ENCODE assay signal across 2 cellular contexts in the genomic region with DNA sequence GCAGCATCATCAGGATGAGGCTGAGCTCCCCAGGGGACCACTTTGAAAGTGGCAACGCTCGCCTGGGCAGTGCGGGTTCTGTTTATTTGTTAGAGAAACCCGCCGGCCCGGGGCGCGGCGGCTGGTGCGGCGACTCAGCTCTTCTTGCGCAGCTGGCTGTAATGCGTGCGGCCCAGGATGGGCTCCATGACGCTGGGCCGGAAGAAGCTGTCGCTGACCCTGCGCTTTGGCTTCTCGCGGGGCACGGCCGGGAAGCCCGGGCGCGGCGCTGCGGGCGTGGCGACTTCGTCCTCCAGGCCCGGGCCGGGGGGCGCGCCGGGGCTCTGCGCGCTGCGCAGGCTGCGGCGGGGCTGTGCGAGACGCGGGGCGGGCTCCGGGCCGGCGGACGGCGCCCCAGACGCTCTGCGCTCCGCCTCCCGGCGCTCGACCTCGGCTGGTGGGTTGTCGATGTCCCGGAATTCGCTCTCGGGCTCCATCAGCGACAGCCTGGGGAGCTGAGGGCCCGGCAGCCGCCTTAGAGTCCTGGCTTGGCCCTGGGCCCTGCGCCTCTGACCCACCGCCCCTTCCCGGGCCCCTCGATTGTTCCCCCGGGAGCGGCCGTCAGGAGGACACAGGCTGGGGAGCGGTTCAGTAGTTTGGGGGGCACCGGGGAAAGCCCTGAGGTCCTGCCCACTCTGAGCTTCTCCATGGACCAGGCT.
TF ChIP-seq lines count a peak whose summit lies in the region.

No MANE protein-coding gene starts in this region.

TF ChIP-seq in HEK293, 187 proteins besides CTCF, POLR2A, EP300 and RAD21 (continued from another document and continues in another):
- peak; percentile 49; the same call in 1 of the 2 replicates for TF ChIP-seq ZBTB11 (tag by site-specific recombination; conservative IDR thresholded peaks at IDR 0.05; ENCODE audit: low read depth)
- TF ChIP-seq ZNF510 (tag by site-specific recombination; IDR thresholded peaks at IDR 0.05; ENCODE audit: insufficient replicate concordance), result no peak
- TF ChIP-seq ZNF362 (tag by site-specific recombination; IDR thresholded peaks at IDR 0.05), result no peak
- TF ChIP-seq IKZF3 (tag by site-specific recombination; IDR thresholded peaks at IDR 0.05), result no peak
- no peak for TF ChIP-seq ZSCAN23 (tag by site-specific recombination; IDR thresholded peaks at IDR 0.05)
- no peak for TF ChIP-seq ZNF792 (tag by site-specific recombination; IDR thresholded peaks at IDR 0.05)
- TF ChIP-seq ZNF335 (tag by site-specific recombination; conservative IDR thresholded peaks at IDR 0.05), result peak; percentile 62
- TF ChIP-seq ZNF391 (tag by site-specific recombination; IDR thresholded peaks at IDR 0.05; ENCODE audit: borderline replicate concordance, low read depth), result no peak
- no peak for TF ChIP-seq ZNF239 (tag by site-specific recombination; IDR thresholded peaks at IDR 0.05)
- no peak for TF ChIP-seq ZNF184 (tag by site-specific recombination; IDR thresholded peaks at IDR 0.05)
- TF ChIP-seq, protein P1, sequence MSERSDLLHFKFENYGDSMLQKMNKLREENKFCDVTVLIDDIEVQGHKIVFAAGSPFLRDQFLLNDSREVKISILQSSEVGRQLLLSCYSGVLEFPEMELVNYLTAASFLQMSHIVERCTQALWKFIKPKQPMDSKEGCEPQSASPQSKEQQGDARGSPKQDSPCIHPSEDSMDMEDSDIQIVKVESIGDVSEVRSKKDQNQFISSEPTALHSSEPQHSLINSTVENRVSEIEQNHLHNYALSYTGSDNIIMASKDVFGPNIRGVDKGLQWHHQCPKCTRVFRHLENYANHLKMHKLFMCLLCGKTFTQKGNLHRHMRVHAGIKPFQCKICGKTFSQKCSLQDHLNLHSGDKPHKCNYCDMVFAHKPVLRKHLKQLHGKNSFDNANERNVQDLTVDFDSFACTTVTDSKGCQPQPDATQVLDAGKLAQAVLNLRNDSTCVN (tag by site-specific recombination; optimal IDR thresholded peaks at IDR 0.05), result peak; percentile 67
- TF ChIP-seq ZNF76 (tag by site-specific recombination; IDR thresholded peaks at IDR 0.05; ENCODE audit: borderline replicate concordance, low read depth), result no peak
- TF ChIP-seq ZNF398 (tag by site-specific recombination; IDR thresholded peaks at IDR 0.05), result no peak
- no peak for TF ChIP-seq ATF2 (tag by site-specific recombination; IDR thresholded peaks at IDR 0.05; ENCODE audit: low read depth)
- TF ChIP-seq ZNF16 (tag by site-specific recombination; IDR thresholded peaks at IDR 0.05; ENCODE audit: low read depth), result no peak
- TF ChIP-seq ZNF292 (tag by site-specific recombination; IDR thresholded peaks at IDR 0.05; ENCODE audit: borderline replicate concordance, low read depth), result no peak
- TF ChIP-seq ZNF654 (tag by site-specific recombination; IDR thresholded peaks at IDR 0.05; ENCODE audit: low read depth), result no peak
- peak; percentile 45; the same call in 1 of the 2 replicates for TF ChIP-seq ZNF660 (tag by site-specific recombination; IDR thresholded peaks at IDR 0.05)

TF ChIP-seq in WTC11, 78 proteins besides CTCF, POLR2A, EP300 and RAD21 (continued from another document):
- TF ChIP-seq, protein P2, sequence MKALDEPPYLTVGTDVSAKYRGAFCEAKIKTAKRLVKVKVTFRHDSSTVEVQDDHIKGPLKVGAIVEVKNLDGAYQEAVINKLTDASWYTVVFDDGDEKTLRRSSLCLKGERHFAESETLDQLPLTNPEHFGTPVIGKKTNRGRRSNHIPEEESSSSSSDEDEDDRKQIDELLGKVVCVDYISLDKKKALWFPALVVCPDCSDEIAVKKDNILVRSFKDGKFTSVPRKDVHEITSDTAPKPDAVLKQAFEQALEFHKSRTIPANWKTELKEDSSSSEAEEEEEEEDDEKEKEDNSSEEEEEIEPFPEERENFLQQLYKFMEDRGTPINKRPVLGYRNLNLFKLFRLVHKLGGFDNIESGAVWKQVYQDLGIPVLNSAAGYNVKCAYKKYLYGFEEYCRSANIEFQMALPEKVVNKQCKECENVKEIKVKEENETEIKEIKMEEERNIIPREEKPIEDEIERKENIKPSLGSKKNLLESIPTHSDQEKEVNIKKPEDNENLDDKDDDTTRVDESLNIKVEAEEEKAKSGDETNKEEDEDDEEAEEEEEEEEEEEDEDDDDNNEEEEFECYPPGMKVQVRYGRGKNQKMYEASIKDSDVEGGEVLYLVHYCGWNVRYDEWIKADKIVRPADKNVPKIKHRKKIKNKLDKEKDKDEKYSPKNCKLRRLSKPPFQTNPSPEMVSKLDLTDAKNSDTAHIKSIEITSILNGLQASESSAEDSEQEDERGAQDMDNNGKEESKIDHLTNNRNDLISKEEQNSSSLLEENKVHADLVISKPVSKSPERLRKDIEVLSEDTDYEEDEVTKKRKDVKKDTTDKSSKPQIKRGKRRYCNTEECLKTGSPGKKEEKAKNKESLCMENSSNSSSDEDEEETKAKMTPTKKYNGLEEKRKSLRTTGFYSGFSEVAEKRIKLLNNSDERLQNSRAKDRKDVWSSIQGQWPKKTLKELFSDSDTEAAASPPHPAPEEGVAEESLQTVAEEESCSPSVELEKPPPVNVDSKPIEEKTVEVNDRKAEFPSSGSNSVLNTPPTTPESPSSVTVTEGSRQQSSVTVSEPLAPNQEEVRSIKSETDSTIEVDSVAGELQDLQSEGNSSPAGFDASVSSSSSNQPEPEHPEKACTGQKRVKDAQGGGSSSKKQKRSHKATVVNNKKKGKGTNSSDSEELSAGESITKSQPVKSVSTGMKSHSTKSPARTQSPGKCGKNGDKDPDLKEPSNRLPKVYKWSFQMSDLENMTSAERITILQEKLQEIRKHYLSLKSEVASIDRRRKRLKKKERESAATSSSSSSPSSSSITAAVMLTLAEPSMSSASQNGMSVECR (CRISPR knock-in tag; IDR thresholded peaks at IDR 0.05; ENCODE audit: borderline replicate concordance), result no peak
- TF ChIP-seq CDX4 (CRISPR knock-in tag; IDR thresholded peaks at IDR 0.05; ENCODE audit: borderline replicate concordance) (no peak), SP1 (CRISPR knock-in tag; conservative IDR thresholded peaks at IDR 0.05) (no peak; the same call in 1 of the 2 replicates), ZNF396 (CRISPR knock-in tag; IDR thresholded peaks at IDR 0.05; ENCODE audit: borderline replicate concordance) (no peak), EMX1 (CRISPR knock-in tag; IDR thresholded peaks at IDR 0.05) (no peak), FOXJ3 (CRISPR knock-in tag; IDR thresholded peaks at IDR 0.05; ENCODE audit: borderline replicate concordance) (no peak), FOXP1 (CRISPR knock-in tag; IDR thresholded peaks at IDR 0.05; ENCODE audit: borderline replicate concordance) (no peak), ZNF281 (CRISPR knock-in tag; IDR thresholded peaks at IDR 0.05) (no peak), JUN (CRISPR knock-in tag; IDR thresholded peaks at IDR 0.05) (no peak), SMAD3 (CRISPR knock-in tag; IDR thresholded peaks at IDR 0.05; ENCODE audit: borderline replicate concordance) (no peak)
- TF ChIP-seq, protein P3, sequence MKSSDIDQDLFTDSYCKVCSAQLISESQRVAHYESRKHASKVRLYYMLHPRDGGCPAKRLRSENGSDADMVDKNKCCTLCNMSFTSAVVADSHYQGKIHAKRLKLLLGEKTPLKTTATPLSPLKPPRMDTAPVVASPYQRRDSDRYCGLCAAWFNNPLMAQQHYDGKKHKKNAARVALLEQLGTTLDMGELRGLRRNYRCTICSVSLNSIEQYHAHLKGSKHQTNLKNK (CRISPR knock-in tag; IDR thresholded peaks at IDR 0.05), result no peak
- TF ChIP-seq, protein P4, sequence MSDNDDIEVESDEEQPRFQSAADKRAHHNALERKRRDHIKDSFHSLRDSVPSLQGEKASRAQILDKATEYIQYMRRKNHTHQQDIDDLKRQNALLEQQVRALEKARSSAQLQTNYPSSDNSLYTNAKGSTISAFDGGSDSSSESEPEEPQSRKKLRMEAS (CRISPR knock-in tag; IDR thresholded peaks at IDR 0.05), result no peak
